Comparison of ENCODE assay signal across 1 cellular context in the genomic region with DNA sequence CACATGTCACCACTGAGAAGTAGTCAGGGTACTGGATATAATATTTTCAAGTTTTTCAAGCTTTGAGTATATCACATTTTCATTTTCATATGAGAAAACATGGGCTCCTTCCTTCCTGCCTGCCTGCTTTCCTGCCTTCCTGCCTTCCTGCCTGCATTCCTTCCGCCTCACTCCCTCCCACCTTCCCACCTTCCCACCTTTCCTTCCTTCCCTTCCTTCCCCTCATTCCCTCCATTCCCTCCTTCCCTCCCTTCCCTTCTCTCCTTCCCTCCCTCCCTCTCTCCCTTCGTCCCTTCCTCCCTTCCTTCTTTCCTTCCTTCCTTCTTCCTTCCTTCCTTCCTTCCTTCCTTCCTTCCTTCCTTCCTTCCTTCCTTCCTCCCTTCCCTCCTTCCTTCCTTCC.
TF ChIP-seq lines count a peak whose summit lies in the region.

No MANE protein-coding gene starts in this region.

TF ChIP-seq in GM12878, 131 proteins besides CTCF, POLR2A, EP300 and RAD21:
- TF ChIP-seq STAT3 (IDR thresholded peaks at IDR 0.05; ENCODE audit: low read depth, low read length) (no peak), POLR2AphosphoS5 (IDR thresholded peaks at IDR 0.05; ENCODE audit: low read length) (no peak), MTA3 (IDR thresholded peaks at IDR 0.05; ENCODE audit: borderline replicate concordance, low read length) (no peak), NR2C1 (IDR thresholded peaks at IDR 0.05) (no peak), NFYA (IDR thresholded peaks at IDR 0.05; ENCODE audit: borderline replicate concordance, low read depth, low read length) (no peak), JUNB (IDR thresholded peaks at IDR 0.05) (no peak)
